In the genomic region with DNA sequence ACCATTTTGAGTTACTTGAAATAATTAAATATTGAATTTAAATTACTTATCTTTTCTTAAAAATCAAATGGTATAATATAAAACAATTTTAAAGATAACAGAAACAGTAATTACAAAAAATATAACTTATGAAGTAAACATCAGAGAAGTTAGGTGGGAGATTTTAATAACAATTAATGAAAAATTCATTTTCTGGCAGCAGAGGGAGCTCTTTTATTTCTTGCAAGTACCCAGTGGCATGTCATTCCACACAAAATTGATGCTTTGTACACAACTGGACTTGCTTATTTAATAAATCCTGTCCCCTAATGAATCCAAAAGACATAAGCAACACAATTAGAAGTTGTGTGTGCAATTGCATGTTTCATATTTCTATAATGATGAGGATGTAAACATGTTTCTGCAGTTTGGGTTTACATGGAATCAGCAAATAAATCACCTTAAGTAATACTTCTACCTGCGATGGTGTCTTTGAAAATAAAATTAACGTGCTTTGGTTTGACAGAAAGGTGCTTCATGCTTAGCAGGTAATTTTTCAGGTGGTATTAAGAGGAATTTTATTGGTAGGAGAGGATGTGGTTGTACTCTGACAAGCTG, we compare ENCODE assay signal across 9 cellular contexts.
DNase-seq lines count a peak whose midpoint lies in the region; ATAC-seq lines count a peak whose summit lies in the region.
"Had no signal": no experiment of that assay in that cellular context is flagged by ENCODE, and none has a peak within 500 bp of the region (broad histone marks: within the 10 kb centered on the region; RNA-seq: fewer than 3 reads in every experiment).

No MANE protein-coding gene starts in this region.

- no peak for ATAC-seq in HG03135 (IDR thresholded peaks at IDR 0.05; ENCODE audit: unreplicated experiment)
- ATAC-seq in HG02884 (IDR thresholded peaks at IDR 0.05; ENCODE audit: unreplicated experiment): no peak
- ATAC-seq in GM19324 (IDR thresholded peaks at IDR 0.05; ENCODE audit: low FRiP score, unreplicated experiment): no peak
- ATAC-seq: heart right ventricle had no signal

- no peak overlapping the region for H3K4me3 ChIP-seq in Jurkat, Clone E6-1 (ENCODE audit: low read length)
- H3K4me3 ChIP-seq: heart right ventricle had no signal

- DNase-seq in DMS53 (lab: John Stamatoyannopoulos, UW) (peak; percentile 53), SW480 (ENCODE audit: low spot score) (peak; percentile 13), kidney tubule cell (ENCODE audit: low spot score) (peak; percentile 23), HuH-7.5 (ENCODE audit: low spot score) (no peak)
- peak; percentile 6 for DNase-seq in Jurkat, Clone E6-1 (ENCODE audit: low read depth, low spot score)
- DNase-seq: heart right ventricle had no signal
